ENCODE assay signal across 1 cellular context in the genomic region with DNA sequence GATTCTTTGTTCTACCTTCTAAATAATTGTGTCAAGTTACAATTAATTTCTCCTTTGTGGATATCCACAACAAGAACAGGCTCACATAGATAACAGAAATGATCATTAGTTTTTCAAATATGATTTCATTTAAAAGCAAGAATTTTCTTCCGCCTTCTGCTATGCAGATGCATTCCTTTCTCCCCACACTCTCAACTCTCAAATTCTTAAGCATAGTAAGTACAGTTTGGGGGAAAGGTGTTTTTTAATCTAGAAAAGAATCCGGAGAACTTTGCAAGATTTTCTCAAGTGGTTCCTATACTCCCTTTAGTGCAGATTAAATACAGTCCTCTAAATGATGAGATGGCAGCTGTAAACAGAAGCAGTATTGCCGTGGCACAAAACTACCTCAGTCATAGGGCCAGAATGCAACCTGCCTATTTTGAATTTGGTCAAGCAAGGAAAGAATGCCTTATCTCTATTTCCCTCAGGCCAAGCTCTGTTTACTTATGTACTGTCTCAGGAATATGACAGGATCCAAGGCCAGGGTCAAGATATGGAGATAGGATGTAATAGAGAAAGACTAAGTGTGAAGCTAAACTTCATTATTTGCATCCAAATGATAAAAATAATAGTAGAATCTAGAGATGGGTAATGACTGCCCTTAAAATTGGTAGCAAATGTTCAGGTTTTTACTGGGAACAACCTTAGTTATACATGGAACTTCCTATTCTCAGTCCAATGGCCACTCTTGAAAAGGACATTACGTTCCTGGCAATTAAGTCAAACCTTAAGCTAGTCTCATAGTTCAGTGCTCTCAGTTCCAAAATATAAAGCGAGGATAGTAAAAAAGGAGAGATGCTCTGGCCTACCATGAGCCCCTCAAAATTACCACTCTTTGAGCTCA.
TF ChIP-seq lines count a peak whose summit lies in the region.

No MANE protein-coding gene starts in this region.

TF ChIP-seq in GM23338, 12 proteins besides CTCF, POLR2A, EP300 and RAD21 (continued from another document):
- TF ChIP-seq, protein P1, sequence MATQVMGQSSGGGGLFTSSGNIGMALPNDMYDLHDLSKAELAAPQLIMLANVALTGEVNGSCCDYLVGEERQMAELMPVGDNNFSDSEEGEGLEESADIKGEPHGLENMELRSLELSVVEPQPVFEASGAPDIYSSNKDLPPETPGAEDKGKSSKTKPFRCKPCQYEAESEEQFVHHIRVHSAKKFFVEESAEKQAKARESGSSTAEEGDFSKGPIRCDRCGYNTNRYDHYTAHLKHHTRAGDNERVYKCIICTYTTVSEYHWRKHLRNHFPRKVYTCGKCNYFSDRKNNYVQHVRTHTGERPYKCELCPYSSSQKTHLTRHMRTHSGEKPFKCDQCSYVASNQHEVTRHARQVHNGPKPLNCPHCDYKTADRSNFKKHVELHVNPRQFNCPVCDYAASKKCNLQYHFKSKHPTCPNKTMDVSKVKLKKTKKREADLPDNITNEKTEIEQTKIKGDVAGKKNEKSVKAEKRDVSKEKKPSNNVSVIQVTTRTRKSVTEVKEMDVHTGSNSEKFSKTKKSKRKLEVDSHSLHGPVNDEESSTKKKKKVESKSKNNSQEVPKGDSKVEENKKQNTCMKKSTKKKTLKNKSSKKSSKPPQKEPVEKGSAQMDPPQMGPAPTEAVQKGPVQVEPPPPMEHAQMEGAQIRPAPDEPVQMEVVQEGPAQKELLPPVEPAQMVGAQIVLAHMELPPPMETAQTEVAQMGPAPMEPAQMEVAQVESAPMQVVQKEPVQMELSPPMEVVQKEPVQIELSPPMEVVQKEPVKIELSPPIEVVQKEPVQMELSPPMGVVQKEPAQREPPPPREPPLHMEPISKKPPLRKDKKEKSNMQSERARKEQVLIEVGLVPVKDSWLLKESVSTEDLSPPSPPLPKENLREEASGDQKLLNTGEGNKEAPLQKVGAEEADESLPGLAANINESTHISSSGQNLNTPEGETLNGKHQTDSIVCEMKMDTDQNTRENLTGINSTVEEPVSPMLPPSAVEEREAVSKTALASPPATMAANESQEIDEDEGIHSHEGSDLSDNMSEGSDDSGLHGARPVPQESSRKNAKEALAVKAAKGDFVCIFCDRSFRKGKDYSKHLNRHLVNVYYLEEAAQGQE (IDR thresholded peaks at IDR 0.05; ENCODE audit: unreplicated experiment) = no peak
- no peak for TF ChIP-seq ZNF331 (CRISPR knock-in tag; IDR thresholded peaks at IDR 0.05; ENCODE audit: low read depth)
- TF ChIP-seq EZH2phosphoT487 (IDR thresholded peaks at IDR 0.05; ENCODE audit: unreplicated experiment) = no peak
- TF ChIP-seq ZNF114 (CRISPR knock-in tag; IDR thresholded peaks at IDR 0.05) = no peak
- TF ChIP-seq POLR2AphosphoS5 (IDR thresholded peaks at IDR 0.05; ENCODE audit: low read depth) = no peak
- no peak for TF ChIP-seq EZH2 (IDR thresholded peaks at IDR 0.05; ENCODE audit: low read depth, unreplicated experiment)
- TF ChIP-seq, protein P2, sequence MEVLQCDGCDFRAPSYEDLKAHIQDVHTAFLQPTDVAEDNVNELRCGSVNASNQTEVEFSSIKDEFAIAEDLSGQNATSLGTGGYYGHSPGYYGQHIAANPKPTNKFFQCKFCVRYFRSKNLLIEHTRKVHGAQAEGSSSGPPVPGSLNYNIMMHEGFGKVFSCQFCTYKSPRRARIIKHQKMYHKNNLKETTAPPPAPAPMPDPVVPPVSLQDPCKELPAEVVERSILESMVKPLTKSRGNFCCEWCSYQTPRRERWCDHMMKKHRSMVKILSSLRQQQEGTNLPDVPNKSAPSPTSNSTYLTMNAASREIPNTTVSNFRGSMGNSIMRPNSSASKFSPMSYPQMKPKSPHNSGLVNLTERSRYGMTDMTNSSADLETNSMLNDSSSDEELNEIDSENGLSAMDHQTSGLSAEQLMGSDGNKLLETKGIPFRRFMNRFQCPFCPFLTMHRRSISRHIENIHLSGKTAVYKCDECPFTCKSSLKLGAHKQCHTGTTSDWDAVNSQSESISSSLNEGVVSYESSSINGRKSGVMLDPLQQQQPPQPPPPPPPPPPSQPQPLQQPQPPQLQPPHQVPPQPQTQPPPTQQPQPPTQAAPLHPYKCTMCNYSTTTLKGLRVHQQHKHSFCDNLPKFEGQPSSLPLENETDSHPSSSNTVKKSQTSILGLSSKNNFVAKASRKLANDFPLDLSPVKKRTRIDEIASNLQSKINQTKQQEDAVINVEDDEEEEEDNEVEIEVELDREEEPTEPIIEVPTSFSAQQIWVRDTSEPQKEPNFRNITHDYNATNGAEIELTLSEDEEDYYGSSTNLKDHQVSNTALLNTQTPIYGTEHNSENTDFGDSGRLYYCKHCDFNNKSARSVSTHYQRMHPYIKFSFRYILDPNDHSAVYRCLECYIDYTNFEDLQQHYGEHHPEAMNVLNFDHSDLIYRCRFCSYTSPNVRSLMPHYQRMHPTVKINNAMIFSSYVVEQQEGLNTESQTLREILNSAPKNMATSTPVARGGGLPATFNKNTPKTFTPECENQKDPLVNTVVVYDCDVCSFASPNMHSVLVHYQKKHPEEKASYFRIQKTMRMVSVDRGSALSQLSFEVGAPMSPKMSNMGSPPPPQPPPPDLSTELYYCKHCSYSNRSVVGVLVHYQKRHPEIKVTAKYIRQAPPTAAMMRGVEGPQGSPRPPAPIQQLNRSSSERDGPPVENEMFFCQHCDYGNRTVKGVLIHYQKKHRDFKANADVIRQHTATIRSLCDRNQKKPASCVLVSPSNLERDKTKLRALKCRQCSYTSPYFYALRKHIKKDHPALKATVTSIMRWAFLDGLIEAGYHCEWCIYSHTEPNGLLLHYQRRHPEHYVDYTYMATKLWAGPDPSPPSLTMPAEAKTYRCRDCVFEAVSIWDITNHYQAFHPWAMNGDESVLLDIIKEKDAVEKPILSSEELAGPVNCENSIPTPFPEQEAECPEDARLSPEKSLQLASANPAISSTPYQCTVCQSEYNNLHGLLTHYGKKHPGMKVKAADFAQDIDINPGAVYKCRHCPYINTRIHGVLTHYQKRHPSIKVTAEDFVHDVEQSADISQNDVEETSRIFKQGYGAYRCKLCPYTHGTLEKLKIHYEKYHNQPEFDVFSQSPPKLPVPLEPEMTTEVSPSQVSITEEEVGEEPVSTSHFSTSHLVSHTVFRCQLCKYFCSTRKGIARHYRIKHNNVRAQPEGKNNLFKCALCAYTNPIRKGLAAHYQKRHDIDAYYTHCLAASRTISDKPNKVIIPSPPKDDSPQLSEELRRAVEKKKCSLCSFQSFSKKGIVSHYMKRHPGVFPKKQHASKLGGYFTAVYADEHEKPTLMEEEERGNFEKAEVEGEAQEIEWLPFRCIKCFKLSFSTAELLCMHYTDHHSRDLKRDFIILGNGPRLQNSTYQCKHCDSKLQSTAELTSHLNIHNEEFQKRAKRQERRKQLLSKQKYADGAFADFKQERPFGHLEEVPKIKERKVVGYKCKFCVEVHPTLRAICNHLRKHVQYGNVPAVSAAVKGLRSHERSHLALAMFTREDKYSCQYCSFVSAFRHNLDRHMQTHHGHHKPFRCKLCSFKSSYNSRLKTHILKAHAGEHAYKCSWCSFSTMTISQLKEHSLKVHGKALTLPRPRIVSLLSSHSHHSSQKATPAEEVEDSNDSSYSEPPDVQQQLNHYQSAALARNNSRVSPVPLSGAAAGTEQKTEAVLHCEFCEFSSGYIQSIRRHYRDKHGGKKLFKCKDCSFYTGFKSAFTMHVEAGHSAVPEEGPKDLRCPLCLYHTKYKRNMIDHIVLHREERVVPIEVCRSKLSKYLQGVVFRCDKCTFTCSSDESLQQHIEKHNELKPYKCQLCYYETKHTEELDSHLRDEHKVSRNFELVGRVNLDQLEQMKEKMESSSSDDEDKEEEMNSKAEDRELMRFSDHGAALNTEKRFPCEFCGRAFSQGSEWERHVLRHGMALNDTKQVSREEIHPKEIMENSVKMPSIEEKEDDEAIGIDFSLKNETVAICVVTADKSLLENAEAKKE (CRISPR knock-in tag; IDR thresholded peaks at IDR 0.05) = no peak
